20 cellular contexts compared by ENCODE assay signal in the genomic region with DNA sequence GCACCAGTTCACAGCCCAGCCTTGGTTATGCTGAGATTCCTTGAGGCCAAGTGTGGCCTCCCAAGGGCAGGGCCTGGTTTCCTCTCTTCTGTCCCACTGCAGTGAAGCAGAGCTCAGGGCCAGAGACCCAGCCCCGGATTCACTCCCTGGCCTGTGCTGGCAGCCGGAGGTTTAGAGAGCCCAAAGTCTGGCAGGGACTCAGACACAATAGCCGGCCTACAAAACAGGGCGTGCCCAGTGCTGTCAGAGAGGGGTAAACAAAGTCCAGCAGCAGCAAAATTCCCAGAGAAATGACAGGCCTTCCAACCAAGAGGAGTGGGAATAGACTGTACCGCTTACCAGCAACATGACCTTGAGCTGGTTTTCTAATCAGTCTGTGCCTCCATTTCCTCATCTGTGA. TPM values are rescaled to one million over a fixed set of nuclear protein-coding genes. Genes with fewer than 3 reads are reported as not detected.
DNase-seq lines count a peak whose midpoint lies in the region; ATAC-seq, FAIRE-seq and TF ChIP-seq lines count a peak whose summit lies in the region.
"Had no signal": no experiment of that assay in that cellular context is flagged by ENCODE, and none has a peak within 500 bp of the region (broad histone marks: within the 10 kb centered on the region; RNA-seq: fewer than 3 reads in every experiment).

No MANE protein-coding gene starts in this region.

- TF ChIP-seq EP300 in H1 (IDR thresholded peaks at IDR 0.05; ENCODE audit: borderline replicate concordance in 1 of 2, low read depth in 2 of 2, low read length in 2 of 2): no peak

- H2AFZ ChIP-seq in H1 (ENCODE audit: low read length): no peak overlapping the region

- no peak overlapping the region for H2BK20ac ChIP-seq in H1 (ENCODE audit: low read length)

- no peak overlapping the region for H2BK15ac ChIP-seq in H1 (ENCODE audit: low read length)

- no peak overlapping the region for H2BK12ac ChIP-seq in H1 (ENCODE audit: low read depth, low read length)

- in situ Hi-C loops in KBM-7 (cut with MboI; ENCODE audit: low pct_unique_long_range_greater_than_20kb, low sequenced_read_pairs): no loop called here

- H3K4me3 Mint-ChIP-seq in T-helper 17 cell: no peak overlapping the region

- H3K56ac ChIP-seq in H1 (replicated peaks; ENCODE audit: insufficient read length, low read depth, low read length): no peak overlapping the region

- H3K4me1 Mint-ChIP-seq in T-helper 17 cell: peaks cover 46% of the 10 kb centered on the region

- H4K91ac ChIP-seq in H1 (replicated peaks; ENCODE audit: insufficient read length, low read length): no peak overlapping the region

- FAIRE-seq in H1 (lab: Jason Lieb, UNC) (no peak), D721Med (lab: Jason Lieb, UNC) (no peak)

- H3K27ac ChIP-seq in H1 (ENCODE audit: low read depth, low read length) (no peak overlapping the region), lung (ENCODE audit: low read depth in 1 of 2, low read length in 1 of 2) (peak overlapping the region; percentile 61 to 63), tibial artery (peak overlapping the region; percentile 83 to 92)

- 83% methylated on average over 5 of the region's 5 CpGs; no CpG with 5 or more reads in 1 of the 2 experiments for WGBS in H1 (ENCODE audit: extremely low coverage in 1 of 2, insufficient coverage in 1 of 2, insufficient read length in 1 of 2, insufficient replicate concordance in 2 of 2, low coverage in 1 of 2, low lambda C conversion rate in 2 of 2, missing lambda C conversion rate in 1 of 2), 2 experiments
- WGBS in lung, 2 donors: 64 to 83% methylated on average over 5 of the region's 5 CpGs

- no peak overlapping the region for H3K4me2 ChIP-seq in H1 (ENCODE audit: insufficient read depth in 1 of 2, low read depth in 2 of 2, low read length in 2 of 2)

- no peak for ATAC-seq in T-helper 17 cell
- no peak for ATAC-seq in lung (ENCODE audit: insufficient read depth, low FRiP score)

- no peaks in the 10 kb centered on the region for H3K27me3 Mint-ChIP-seq in T-helper 17 cell

- no peak overlapping the region for H3K9ac ChIP-seq in H1 (replicated peaks in 1 of 4; ENCODE audit: extremely low read depth in 1 of 4, low read depth in 3 of 4, low read length in 3 of 4)

- peaks cover 6% of the 10 kb centered on the region for H3K36me3 Mint-ChIP-seq in T-helper 17 cell (ENCODE audit: low read depth)

- no peak for TF ChIP-seq POLR2A in H1 (IDR thresholded peaks at IDR 0.05; ENCODE audit: control extremely low read depth in 1 of 2, low read depth in 2 of 2, low read length in 2 of 2)

- H3K4me1 ChIP-seq in H1 (replicated peaks in 1 of 4; ENCODE audit: control insufficient read depth in 3 of 4, insufficient read depth in 4 of 4, low read length in 3 of 4) (no peaks in the 10 kb centered on the region), lung (ENCODE audit: control insufficient read depth in 2 of 2, insufficient read depth in 2 of 2, low read length in 2 of 2) (peaks cover 0 to 35% of the 10 kb centered on the region in 2 donors), tibial artery (peaks cover 4 to 61% (median 51%) of the 10 kb centered on the region in 4 donors)

- H3K36me3 ChIP-seq in H1 (ENCODE audit: control insufficient read depth in 2 of 4, insufficient read depth in 4 of 4, low read length in 3 of 4) (no peaks in the 10 kb centered on the region), lung (ENCODE audit: control insufficient read depth in 2 of 2, insufficient read depth in 2 of 2, low read length in 2 of 2) (peaks cover 0 to 23% of the 10 kb centered on the region in 2 donors), tibial artery (peaks cover 0 to 21% (median 0%) of the 10 kb centered on the region in 3 donors)

- no peak overlapping the region; the same call in 1 of the 2 replicates for H3K18ac ChIP-seq in H1 (ENCODE audit: extremely low read depth, low read length)

- no peaks in the 10 kb centered on the region for H3K79me2 ChIP-seq in H1 (ENCODE audit: control insufficient read depth in 1 of 2, insufficient read depth in 2 of 2, low read length in 2 of 2)

- no peak overlapping the region for H3K14ac ChIP-seq in H1 (ENCODE audit: insufficient read length)

- CTCF ChIA-PET in H1 (lab: Charles Lee; ENCODE audit: partially characterized antibody): interaction anchor here (1.2 to 23.3 kb wide), 4 partner anchors 8 to 26 kb away, joined by 3 to 458 read pairs (median 6); no protein-coding TSS in a partner anchor

- 0 out of 2 replicates have a peak overlapping the region, but pooled peaks have one; percentile 35 for H4K8ac ChIP-seq in H1 (ENCODE audit: extremely low read depth, insufficient read depth, low read length)

- no peaks in the 10 kb centered on the region for H3K27me3 ChIP-seq in H1 (replicated peaks in 1 of 4; ENCODE audit: control insufficient read depth in 3 of 4, extremely low read depth in 1 of 4, insufficient read depth in 3 of 4, low read length in 3 of 4)
- no peaks in the 10 kb centered on the region for H3K27me3 ChIP-seq in lung (ENCODE audit: control insufficient read depth, insufficient read depth)
- no peaks in the 10 kb centered on the region for H3K27me3 ChIP-seq in tibial artery

- H2BK5ac ChIP-seq in H1 (ENCODE audit: low read depth, low read length): no peak overlapping the region

- H2BK120ac ChIP-seq in H1 (replicated peaks; ENCODE audit: low read depth, low read length): no peak overlapping the region

- TF ChIP-seq CTCF in H1 (IDR thresholded peaks at IDR 0.05; ENCODE audit: control extremely low read depth in 1 of 3, insufficient read depth in 1 of 3, low read depth in 1 of 3, low read length in 3 of 3) (no peak), lung (IDR thresholded peaks at IDR 0.05; ENCODE audit: control extremely low read depth, extremely low read depth) (no peak), tibial artery (IDR thresholded peaks at IDR 0.05) (no peak), D721Med (IDR thresholded peaks at IDR 0.05; ENCODE audit: insufficient read depth, missing control alignments) (no peak)

- POLR2A ChIA-PET in H1 (lab: Charles Lee; ENCODE audit: partially characterized antibody): interaction anchor here (1.1 to 1.2 kb wide), 2 partner anchors 15 to 17 kb away, joined by 3 to 5 read pairs; no protein-coding TSS in a partner anchor

- H4K5ac ChIP-seq in H1 (ENCODE audit: insufficient read length, low read depth, low read length): no peak overlapping the region

- H3K4me3 ChIP-seq in H1 (ENCODE audit: extremely low read depth in 1 of 4, insufficient read depth in 2 of 4, low read depth in 3 of 4, low read length in 4 of 4) (no peak overlapping the region), lung (no peak overlapping the region), tibial artery (no peak overlapping the region)

- H3K9me3 ChIP-seq in T-helper 17 cell (ENCODE audit: control insufficient read depth, low read length, poor library complexity, severe bottlenecking) (no peaks in the 10 kb centered on the region), H1 (ENCODE audit: insufficient read depth in 2 of 2, low read depth in 1 of 2, low read length in 1 of 2) (no peaks in the 10 kb centered on the region), lung (ENCODE audit: control insufficient read depth in 2 of 2, insufficient read depth in 1 of 2, low read length in 1 of 2) (no peaks in the 10 kb centered on the region), tibial artery (no peaks in the 10 kb centered on the region)

- no peak overlapping the region for H3K4ac ChIP-seq in H1 (replicated peaks; ENCODE audit: insufficient read length, low read depth, low read length)

- H3K23me2 ChIP-seq in H1 (ENCODE audit: low read depth, low read length): no peaks in the 10 kb centered on the region; the same call in 1 of the 2 replicates

- H2AK5ac ChIP-seq in H1 (ENCODE audit: low read depth, low read length): no peak overlapping the region

- no peak overlapping the region for H3K23ac ChIP-seq in H1 (ENCODE audit: insufficient read length)

- intact Hi-C loops in tibial artery (cut with DNase I; ENCODE audit: low total_unique reads): no loop called here

- no peak for TF ChIP-seq RAD21 in H1 (IDR thresholded peaks at IDR 0.05 in 1 of 2, conservative IDR thresholded peaks at IDR 0.05 in 1 of 2; ENCODE audit: low read depth in 2 of 2, low read length in 2 of 2)

- no peaks in the 10 kb centered on the region for H3K79me1 ChIP-seq in H1 (ENCODE audit: low read depth, low read length)

- H3K27ac Mint-ChIP-seq in T-helper 17 cell: peak overlapping the region; percentile 72

- DNase-seq in T-helper 17 cell (no peak), H1 (ENCODE audit: low read depth in 1 of 2, low spot score in 2 of 2) (no peak), lung (ENCODE audit: low spot score) (no peak), tibial artery (no peak), D721Med (ENCODE audit: insufficient read length, low spot score) (no peak), SKM-1 treated with dmso at 0.1 percent for 144 hours (lab: John Stamatoyannopoulos, UW; ENCODE audit: unreplicated experiment) (no peak), KBM-7 (no peak)
- DNase-seq: activated CD4-positive, alpha-beta T cell treated with anti-CD3 and anti-CD28 coated beads for 48 hours; activated CD8-positive, alpha-beta memory T cell treated with anti-CD3 and anti-CD28 coated beads, Interleukin-2, amount 50 U/mL, for 48 hours; activated gamma-delta T cell; amniotic stem cell; effector memory CD4-positive, alpha-beta T cell; Kasumi-1; mesendoderm; NCI-H1092 treated with DMSO at 0.1 percent for 48 hours; NCI-H2107; NCI-H510A treated with DMSO at 0.1 percent for 48 hours; stimulated activated CD4-positive, alpha-beta T cell treated with anti-CD3 and anti-CD28 coated beads, Interleukin-12 subunit alpha, Interleukin-12 subunit beta, amount 100 ng/mL, for 4 hours; stimulated activated CD8-positive, alpha-beta memory T cell treated with anti-CD3 and anti-CD28 coated beads, Interleukin-4, amount 100 ng/mL, for 48 hours had no signal

- no peaks in the 10 kb centered on the region for H4K20me1 ChIP-seq in H1 (replicated peaks in 1 of 2; ENCODE audit: control insufficient read depth in 1 of 2, insufficient read depth in 2 of 2, low read length in 2 of 2)

TF ChIP-seq in H1, 55 proteins besides CTCF, POLR2A, EP300 and RAD21 (continues in another document):
- TF ChIP-seq EZH2 (IDR thresholded peaks at IDR 0.05; ENCODE audit: low read depth, low read length, severe bottlenecking) (no peak), BRCA1 (IDR thresholded peaks at IDR 0.05; ENCODE audit: low read depth, low read length) (no peak), CREB1 (IDR thresholded peaks at IDR 0.05) (no peak), GABPA (IDR thresholded peaks at IDR 0.05; ENCODE audit: borderline replicate concordance, insufficient read depth, low read length) (no peak)

RNA-seq across cellular contexts. Expression of gene VIPR1, which starts 14.0 kb away (rescaled TPM):
- total RNA-seq in T-helper 17 cell (10 to 100 TPM; 33.4 to 72.9 TPM), lung (10 to 100 TPM; 24.8 to 77.0 TPM)
- total RNA-seq in H1 (2021; fragmentation: NEBNext Ultra II Directional; extraction: Animal tissue kit (Norgen Biotek cat#: 25700)): 10.1 and 11.3 TPM in 2 replicates
- polyA plus RNA-seq in H1 (2011; rRNA removed) (7.8 and 11.1 TPM in 2 replicates), lung (10 to 100 TPM; 52.9 to 89.8 TPM)
- polyA plus RNA-seq in H1 (2011; cell fraction: cytosol; rRNA removed): 8.5 TPM
- polyA plus RNA-seq in H1 (2011; cell fraction: nucleus; rRNA removed): 44.7 TPM
- polyA plus RNA-seq in H1 (2012, experiment 1 of 2): 8.8 to 11.3 TPM (median 9.7 TPM) in 4 replicates
- polyA plus RNA-seq in H1 (2012, experiment 2 of 2): 7.9 TPM
- 6.8 TPM for polyA plus RNA-seq in H1 (2013, experiment 1 of 2)
- polyA plus RNA-seq in H1 (2013, experiment 2 of 2): 6.5 TPM
- polyA minus RNA-seq in H1 (2011; rRNA and poly(A)+ RNA removed): 9.8 and 15.7 TPM in 2 replicates
- polyA minus RNA-seq in H1 (2011; cell fraction: cytosol; rRNA and poly(A)+ RNA removed): 21.9 TPM
- polyA minus RNA-seq in H1 (2011; cell fraction: nucleus; rRNA and poly(A)+ RNA removed): 21.9 TPM
- total RNA-seq: H4 had no signal
